18 cellular contexts compared by ENCODE assay signal in genomic region chr9:13387668-13388124, GRCh38.
A peak's percentile ranks its signal among the peaks of the same experiment; 100 is the strongest.
DNase-seq lines count a peak whose midpoint lies in the region; ATAC-seq and TF ChIP-seq lines count a peak whose summit lies in the region.
"Had no signal": no experiment of that assay in that cellular context is flagged by ENCODE, and none has a peak within 500 bp of the region (broad histone marks: within the 10 kb centered on the region; RNA-seq: fewer than 3 reads in every experiment).

No MANE protein-coding gene starts in this region.

- no peaks in the 10 kb centered on the region for H3K27me3 ChIP-seq in esophagus squamous epithelium
- H3K27me3 ChIP-seq in parathyroid adenoma (ENCODE audit: control insufficient read depth, insufficient read depth, low read length), result no peaks in the 10 kb centered on the region
- H3K27me3 ChIP-seq in thoracic aorta (replicated peaks; ENCODE audit: insufficient read depth), result no peaks in the 10 kb centered on the region
- H3K27me3 ChIP-seq: foreskin keratinocyte had no signal

- no peaks in the 10 kb centered on the region for H3K36me3 ChIP-seq in esophagus squamous epithelium
- no peaks in the 10 kb centered on the region for H3K36me3 ChIP-seq in parathyroid adenoma (ENCODE audit: control insufficient read depth, insufficient read depth, low read length)
- no peaks in the 10 kb centered on the region for H3K36me3 ChIP-seq in thoracic aorta
- H3K36me3 ChIP-seq: lower lobe of right lung had no signal

- no peak overlapping the region for H3K4me2 ChIP-seq in parathyroid adenoma (ENCODE audit: low read length)

- H3K27ac ChIP-seq in esophagus squamous epithelium (peak overlapping the region in 3 of 4 donors; percentile 20 to 74 (median 38)), parathyroid adenoma (peak overlapping the region; percentile 19), thoracic aorta (peak overlapping the region; percentile 46 to 58)
- H3K27ac ChIP-seq: foreskin keratinocyte, HL-60, lower lobe of right lung had no signal

- ATAC-seq in thoracic aorta (ENCODE audit: insufficient number of reproducible peaks, low FRiP score, low read depth) (no peak), HG02973 (IDR thresholded peaks at IDR 0.05; ENCODE audit: unreplicated experiment) (no peak), HG03442 (IDR thresholded peaks at IDR 0.05; ENCODE audit: unreplicated experiment) (no peak), GM21528 (IDR thresholded peaks at IDR 0.05; ENCODE audit: low FRiP score, unreplicated experiment) (no peak)
- ATAC-seq: activated CD4-positive, CD25-positive, alpha-beta regulatory T cell treated with anti-CD3 and anti-CD28 coated beads, Interleukin-2, amount 50 U/mL, for 24 hours; foreskin keratinocyte; lower lobe of right lung; naive thymus-derived CD4-positive, alpha-beta T cell had no signal

- DNase-seq in NCI-H446 treated with DMSO at 0.1 percent for 48 hours (lab: John Stamatoyannopoulos, UW), result peak; percentile 87
- no peak for DNase-seq in esophagus squamous epithelium (lab: John Stamatoyannopoulos, UW)
- DNase-seq in thoracic aorta (ENCODE audit: low spot score), result no peak
- DNase-seq: cerebellar nuclear complex; DMS 273 treated with DMSO at 0.1 percent for 48 hours; foreskin keratinocyte; GOT3; lower lobe of right lung; naive thymus-derived CD4-positive, alpha-beta T cell; NCI-H2029 treated with DMSO at 0.1 percent for 48 hours; NCI-H510A; SIG-M5 had no signal

- intact Hi-C loops in esophagus squamous epithelium (cut with DNase I), result no loop called here

- H2AFZ ChIP-seq in parathyroid adenoma, result no peak overlapping the region

- TF ChIP-seq CTCF in esophagus squamous epithelium (IDR thresholded peaks at IDR 0.05) (no peak), parathyroid adenoma (IDR thresholded peaks at IDR 0.05) (no peak), thoracic aorta (IDR thresholded peaks at IDR 0.05) (no peak)

- no peaks in the 10 kb centered on the region for H3K79me2 ChIP-seq in parathyroid adenoma

- 55 to 58% methylated on average over 4 of the region's 4 CpGs for WGBS in esophagus squamous epithelium, 2 donors

- no peak overlapping the region for H3K9ac ChIP-seq in parathyroid adenoma

- no peak for TF ChIP-seq POLR2A in esophagus squamous epithelium (IDR thresholded peaks at IDR 0.05)

- no peak overlapping the region for H3K4me3 ChIP-seq in esophagus squamous epithelium
- H3K4me3 ChIP-seq in parathyroid adenoma (ENCODE audit: low read depth, low read length), result no peak overlapping the region
- H3K4me3 ChIP-seq in thoracic aorta, result no peak overlapping the region
- H3K4me3 ChIP-seq: lower lobe of right lung had no signal

- H3K9me3 ChIP-seq in esophagus squamous epithelium (peaks cover 0 to 6% (median 0%) of the 10 kb centered on the region in 3 donors), parathyroid adenoma (ENCODE audit: control insufficient read depth, low read length) (no peaks in the 10 kb centered on the region), thoracic aorta (peaks cover 3% of the 10 kb centered on the region)

- no peaks in the 10 kb centered on the region for H3K4me1 ChIP-seq in esophagus squamous epithelium
- H3K4me1 ChIP-seq in parathyroid adenoma, result no peaks in the 10 kb centered on the region
- peaks cover 5 to 26% of the 10 kb centered on the region in 2 donors for H3K4me1 ChIP-seq in thoracic aorta (ENCODE audit: control insufficient read depth in 1 of 2, low read depth in 2 of 2)
- H3K4me1 ChIP-seq: foreskin keratinocyte, lower lobe of right lung had no signal
